Comparison of ENCODE assay signal across 8 cellular contexts in genomic region chr19:45492627-45493470, GRCh38. TPM values are rescaled to one million over a fixed set of nuclear protein-coding genes. Genes with fewer than 3 reads are reported as not detected.
DNase-seq lines count a peak whose midpoint lies in the region; ATAC-seq and TF ChIP-seq lines count a peak whose summit lies in the region.

No MANE protein-coding gene starts in this region.

- CTCF ChIA-PET in activated B cell treated with CpG ODN at 0.5 μM for 24 hours (lab: Charles Lee) = interaction anchor here (1.0 kb wide), 1 partner anchor 66 kb away, joined by 3 read pairs; no protein-coding TSS in a partner anchor

- DNase-seq in natural killer cell treated with Interleukin-12 subunit alpha and Interleukin-12 subunit beta and Interleukin-15 and Interleukin-18, amount 100 ng/mL, for 72 hours (ENCODE audit: low spot score) = no peak
- DNase-seq in natural killer cell (no peak), activated B cell treated with CpG ODN at 0.5 μM for 24 hours (no peak), heart right ventricle (peak; percentile 65 to 76), renal cortical epithelial cell (ENCODE audit: low read depth) (peak; percentile 52), activated gamma-delta T cell treated with Interleukin-2 at 50 U/mL for 16 hours (no peak), kidney tubule cell (ENCODE audit: low spot score) (no peak)
- no peak for DNase-seq in stimulated activated CD4-positive, alpha-beta T cell treated with anti-CD3 and anti-CD28 coated beads, Interleukin-2, amount 100 ng/mL, for 48 hours

- 4 to 13% methylated on average over 32 of the region's 32 CpGs for WGBS in heart right ventricle, 2 donors

- no peaks in the 10 kb centered on the region for H3K9me3 ChIP-seq in heart right ventricle

- POLR2A ChIA-PET in activated B cell treated with CpG ODN at 0.5 μM for 24 hours (lab: Charles Lee) = no interaction called here

- H3K4me3 Mint-ChIP-seq in natural killer cell treated with Interleukin-12 subunit alpha and Interleukin-12 subunit beta and Interleukin-15 and Interleukin-18, amount 100 ng/mL, for 72 hours = peak overlapping the region; percentile 52
- H3K4me3 Mint-ChIP-seq in natural killer cell (no peak overlapping the region), activated B cell treated with CpG ODN at 0.5 μM for 24 hours (peak overlapping the region; percentile 19)

- no peak for TF ChIP-seq CTCF in natural killer cell (IDR thresholded peaks at IDR 0.05)
- no peak for TF ChIP-seq CTCF in activated B cell treated with CpG ODN at 0.5 μM for 24 hours (IDR thresholded peaks at IDR 0.05)
- TF ChIP-seq CTCF in heart right ventricle (IDR thresholded peaks at IDR 0.05) = no peak

- H3K27ac ChIP-seq in heart right ventricle = peak overlapping the region in 9 of 10 donors; percentile 54 to 87 (median 68)

- H3K27me3 ChIP-seq in heart right ventricle = peaks cover 0 to 31% (median 0%) of the 10 kb centered on the region in 7 donors

- H3K36me3 ChIP-seq in heart right ventricle = peaks cover 0 to 9% (median 0%) of the 10 kb centered on the region in 9 donors

- peaks cover 3 to 40% (median 34%) of the 10 kb centered on the region in 9 donors for H3K4me1 ChIP-seq in heart right ventricle

- intact Hi-C loops in natural killer cell (cut with micrococcal nuclease) (loop anchor here (1.0 kb wide), 1 partner anchor 65 kb away; no protein-coding TSS in a partner anchor), activated B cell treated with CpG ODN at 0.5 μM for 24 hours (cut with micrococcal nuclease) (loop anchor here (1.0 to 2.0 kb wide), 3 partner anchors 14 to 150 kb away; partner anchors contain the start of gene VASP), heart right ventricle (cut with DNase I) (loop anchor here in 3 of 10 donors (10.0 kb wide), 1 partner anchor 152 kb away; no protein-coding TSS in a partner anchor)

- no peaks in the 10 kb centered on the region for H3K9me3 Mint-ChIP-seq in natural killer cell treated with Interleukin-12 subunit alpha and Interleukin-12 subunit beta and Interleukin-15 and Interleukin-18, amount 100 ng/mL, for 72 hours
- H3K9me3 Mint-ChIP-seq in natural killer cell = no peaks in the 10 kb centered on the region
- H3K9me3 Mint-ChIP-seq in activated B cell treated with CpG ODN at 0.5 μM for 24 hours = no peaks in the 10 kb centered on the region

- peaks cover 23 to 25% of the 10 kb centered on the region in 2 donors for H3K4me1 Mint-ChIP-seq in natural killer cell treated with Interleukin-12 subunit alpha and Interleukin-12 subunit beta and Interleukin-15 and Interleukin-18, amount 100 ng/mL, for 72 hours (ENCODE audit: low read depth in 2 of 2)
- H3K4me1 Mint-ChIP-seq in natural killer cell = peaks cover 21 to 31% of the 10 kb centered on the region in 2 donors
- H3K4me1 Mint-ChIP-seq in activated B cell treated with CpG ODN at 0.5 μM for 24 hours = peaks cover 27% of the 10 kb centered on the region

- no peak overlapping the region for H3K27ac Mint-ChIP-seq in natural killer cell treated with Interleukin-12 subunit alpha and Interleukin-12 subunit beta and Interleukin-15 and Interleukin-18, amount 100 ng/mL, for 72 hours
- H3K27ac Mint-ChIP-seq in natural killer cell (no peak overlapping the region), activated B cell treated with CpG ODN at 0.5 μM for 24 hours (no peak overlapping the region)

- ATAC-seq in natural killer cell treated with Interleukin-12 subunit alpha and Interleukin-12 subunit beta and Interleukin-15 and Interleukin-18, amount 100 ng/mL, for 72 hours = no peak
- ATAC-seq in natural killer cell (no peak), activated B cell treated with CpG ODN at 0.5 μM for 24 hours (ENCODE audit: low read depth) (no peak), heart right ventricle (peak; percentile 53 to 78 (median 66))

- peaks cover 11 to 12% of the 10 kb centered on the region in 2 donors for H3K27me3 Mint-ChIP-seq in natural killer cell treated with Interleukin-12 subunit alpha and Interleukin-12 subunit beta and Interleukin-15 and Interleukin-18, amount 100 ng/mL, for 72 hours
- H3K27me3 Mint-ChIP-seq in natural killer cell (ENCODE audit: low read depth in 2 of 2) = peaks cover 10 to 29% of the 10 kb centered on the region in 2 donors
- H3K27me3 Mint-ChIP-seq in activated B cell treated with CpG ODN at 0.5 μM for 24 hours = peaks cover 15% of the 10 kb centered on the region

- peak overlapping the region; percentile 36 to 73 (median 69) for H3K4me3 ChIP-seq in heart right ventricle

- H3K36me3 Mint-ChIP-seq in natural killer cell treated with Interleukin-12 subunit alpha and Interleukin-12 subunit beta and Interleukin-15 and Interleukin-18, amount 100 ng/mL, for 72 hours = no peaks in the 10 kb centered on the region
- H3K36me3 Mint-ChIP-seq in natural killer cell (no peaks in the 10 kb centered on the region), activated B cell treated with CpG ODN at 0.5 μM for 24 hours (ENCODE audit: low read depth) (no peaks in the 10 kb centered on the region)

RNA-seq across cellular contexts. Expression of gene RTN2, which starts 4.0 kb away (rescaled TPM):
- total RNA-seq in natural killer cell treated with Interleukin-12 subunit alpha and Interleukin-12 subunit beta and Interleukin-15 and Interleukin-18, amount 100 ng/mL, for 72 hours = 1 to 10 TPM; 5.9 to 7.8 TPM
- total RNA-seq in natural killer cell (1 to 10 TPM; 1.9 to 5.5 (median 3.0) TPM), activated B cell treated with CpG ODN at 0.5 μM for 24 hours (1.2 and 1.5 TPM in 2 replicates), heart right ventricle (10 to 100 TPM; 15.9 to 33.7 (median 21.8) TPM), renal cortical epithelial cell (5.8 and 20.0 TPM in 2 replicates)
- 10 to 100 TPM; 11.1 to 13.3 TPM for polyA plus RNA-seq in heart right ventricle

RNA-seq across cellular contexts. Expression of gene PPM1N, which starts 5.4 kb away (rescaled TPM):
- total RNA-seq in natural killer cell treated with Interleukin-12 subunit alpha and Interleukin-12 subunit beta and Interleukin-15 and Interleukin-18, amount 100 ng/mL, for 72 hours = 1 to 10 TPM; 3.2 to 3.6 TPM
- total RNA-seq in natural killer cell = 1 to 10 TPM; 5.1 to 8.3 (median 6.8) TPM
- total RNA-seq in activated B cell treated with CpG ODN at 0.5 μM for 24 hours = 0.80 and 1.4 TPM in 2 replicates
- 1 to 10 TPM in 1 of 10 donors, under 1 TPM in 4, not detected in 5; 0.32 to 3.6 (median 0.57) TPM for total RNA-seq in heart right ventricle
- polyA plus RNA-seq in heart right ventricle = under 1 TPM; 0.51 to 0.68 TPM
- total RNA-seq in renal cortical epithelial cell = 0.75 and 1.0 TPM in 2 replicates

RNA-seq across cellular contexts. Expression of gene VASP, which starts 14.4 kb away (rescaled TPM):
- total RNA-seq in natural killer cell treated with Interleukin-12 subunit alpha and Interleukin-12 subunit beta and Interleukin-15 and Interleukin-18, amount 100 ng/mL, for 72 hours = 100 to 1,000 TPM; 447 to 589 TPM
- total RNA-seq in natural killer cell (100 to 1,000 TPM; 192 to 244 (median 237) TPM), activated B cell treated with CpG ODN at 0.5 μM for 24 hours (294 and 300 TPM in 2 replicates), heart right ventricle (10 to 100 TPM; 24.9 to 78.6 (median 42.3) TPM), renal cortical epithelial cell (66.0 and 224 TPM in 2 replicates)
- polyA plus RNA-seq in heart right ventricle = 10 to 100 TPM; 62.3 to 70.0 TPM

RNA-seq across cellular contexts. Expression of gene FOSB, which starts 25.1 kb away (rescaled TPM):
- 10 to 100 TPM; 16.3 to 18.0 TPM for total RNA-seq in natural killer cell treated with Interleukin-12 subunit alpha and Interleukin-12 subunit beta and Interleukin-15 and Interleukin-18, amount 100 ng/mL, for 72 hours
- total RNA-seq in natural killer cell (1,000 to 10,000 TPM in 2 of 3 donors, 100 to 1,000 TPM in 1; 784 to 1,837 (median 1,121) TPM), activated B cell treated with CpG ODN at 0.5 μM for 24 hours (16.8 and 20.4 TPM in 2 replicates), heart right ventricle (10 to 100 TPM in 2 of 10 donors, 1 to 10 TPM in 7, under 1 TPM in 1; 0.39 to 54.5 (median 4.9) TPM), renal cortical epithelial cell (1.4 and 18.3 TPM in 2 replicates)
- polyA plus RNA-seq in heart right ventricle = 1 to 10 TPM; 2.1 to 5.5 TPM

Comparison
In these comparisons a context has a peak if more than half of its experiments do, and no peak if none do; other contexts are left out.
1. ATAC-seq: peak in heart right ventricle (8 of 8); none in natural killer cell treated with Interleukin-12 subunit alpha and Interleukin-12 subunit beta and Interleukin-15 and Interleukin-18, amount 100 ng/mL, for 72 hours (0 of 2), natural killer cell (0 of 3) and activated B cell treated with CpG ODN at 0.5 μM for 24 hours (single experiment).
2. DNase-seq: peak in heart right ventricle (2 of 2) and renal cortical epithelial cell (single experiment); none in natural killer cell treated with Interleukin-12 subunit alpha and Interleukin-12 subunit beta and Interleukin-15 and Interleukin-18, amount 100 ng/mL, for 72 hours (single experiment), natural killer cell (single experiment), activated B cell treated with CpG ODN at 0.5 μM for 24 hours (single experiment), activated gamma-delta T cell treated with Interleukin-2 at 50 U/mL for 16 hours (single experiment), kidney tubule cell (single experiment) and stimulated activated CD4-positive, alpha-beta T cell treated with anti-CD3 and anti-CD28 coated beads, Interleukin-2, amount 100 ng/mL, for 48 hours (0 of 2).